ENCODE assay signal across 10 cellular contexts in genomic region chr10:30597433-30597824, GRCh38. TPM values are rescaled to one million over a fixed set of nuclear protein-coding genes. Genes with fewer than 3 reads are reported as not detected.
DNase-seq lines count a peak whose midpoint lies in the region; ATAC-seq, FAIRE-seq and TF ChIP-seq lines count a peak whose summit lies in the region.
"Not testable (repeated sequence)": the region's sequence is repeated elsewhere in the genome, so short reads cannot be mapped to it uniquely, and the experiment has no call there.
"Had no signal": no experiment of that assay in that cellular context is flagged by ENCODE, and none has a peak within 500 bp of the region (broad histone marks: within the 10 kb centered on the region; RNA-seq: fewer than 3 reads in every experiment).

No MANE protein-coding gene starts in this region.

- not testable (repeated sequence) for H3K4ac ChIP-seq in neuronal stem cell (ENCODE audit: low read length)

- CTCF ChIA-PET in A673 (lab: Charles Lee): interaction anchor here (0.7 to 0.8 kb wide), 2 partner anchors 43 to 74 kb away, joined by 3 to 6 read pairs; no protein-coding TSS in a partner anchor

- POLR2A ChIA-PET in A673 (lab: Charles Lee; ENCODE audit: low non-redundant PET): not testable (repeated sequence)

- not testable (repeated sequence) for H3K4me3 ChIP-seq in A673 (ENCODE audit: low read depth, low read length, poor library complexity, severe bottlenecking); neuronal stem cell (ENCODE audit: low read length in 2 of 2)
- H3K4me3 ChIP-seq in iPS-18a (ENCODE audit: low read length): peak overlapping the region; percentile 7

- no CpG with 5 or more reads among the region's 7 CpGs for WGBS in neuronal stem cell (ENCODE audit: extremely low coverage in 2 of 2, insufficient read length in 2 of 2, insufficient replicate concordance in 1 of 2), 2 donors

- peaks cover 58% of the 10 kb centered on the region for H3K27me3 Mint-ChIP-seq in T-helper 17 cell
- peaks cover 21% of the 10 kb centered on the region for H3K27me3 Mint-ChIP-seq in brain
- not testable (repeated sequence) for H3K27me3 Mint-ChIP-seq in nephron (ENCODE audit: low read depth)

- BruUV-seq in A673 (replicated peaks; lab: Mats Ljungman, UMichigan): not testable (repeated sequence)

- H2AK5ac ChIP-seq in neuronal stem cell (ENCODE audit: low read depth, low read length): not testable (repeated sequence)

- FAIRE-seq in HTR-8/SVneo (lab: Jason Lieb, UNC): peak; percentile 83

- ATAC-seq in T-helper 17 cell: not testable (repeated sequence)

- H2BK12ac ChIP-seq in neuronal stem cell (ENCODE audit: low read length): not testable (repeated sequence)

- not testable (repeated sequence) for H2BK15ac ChIP-seq in neuronal stem cell (ENCODE audit: low read length)

- H3K18ac ChIP-seq in neuronal stem cell (ENCODE audit: low read length): not testable (repeated sequence)

- H4K8ac ChIP-seq in neuronal stem cell (ENCODE audit: low read depth, low read length): not testable (repeated sequence)

- not testable (repeated sequence) for H3K36me3 Mint-ChIP-seq in T-helper 17 cell (ENCODE audit: low read depth); brain; nephron (ENCODE audit: low read depth)

- H2AFZ ChIP-seq in neuronal stem cell (ENCODE audit: low read length): peak overlapping the region; percentile 24

- H3K4me2 ChIP-seq in neuronal stem cell (ENCODE audit: insufficient read depth, low read length, poor library complexity, severe bottlenecking): not testable (repeated sequence)

- H3K27ac ChIP-seq in A673 (ENCODE audit: low read depth, low read length, poor library complexity, severe bottlenecking): peak overlapping the region; percentile 66
- H3K27ac ChIP-seq in iPS-18a (ENCODE audit: low read length); neuronal stem cell (replicated peaks; ENCODE audit: low read length): not testable (repeated sequence)

- DNase-seq in A673 (ENCODE audit: low spot score) (peak; percentile 11), ELF-1 (ENCODE audit: low read depth, low spot score) (peak; percentile 35)
- not testable (repeated sequence) for DNase-seq in HTR-8/SVneo (ENCODE audit: insufficient read length, low spot score); T-helper 17 cell; neuronal stem cell (ENCODE audit: low spot score)

- H3K9me3 Mint-ChIP-seq in brain, nephron: not testable (repeated sequence)

- H3K79me1 ChIP-seq in neuronal stem cell (ENCODE audit: low read depth, low read length): not testable (repeated sequence)

- H3K4me3 Mint-ChIP-seq in T-helper 17 cell: not testable (repeated sequence)
- H3K4me3 Mint-ChIP-seq in brain (peak overlapping the region; percentile 20 to 74 (median 68)), nephron (peak overlapping the region in 2 of 3 experiments; percentile 4 to 57)

- H3K9me3 ChIP-seq in A673 (ENCODE audit: low read depth, low read length, poor library complexity, severe bottlenecking); T-helper 17 cell (ENCODE audit: control insufficient read depth, low read length, poor library complexity, severe bottlenecking); iPS-18a (ENCODE audit: control insufficient read depth, low read depth, low read length); neuronal stem cell (replicated peaks in 1 of 2; ENCODE audit: control insufficient read depth in 2 of 2, insufficient read depth in 1 of 2, low read depth in 1 of 2, low read length in 2 of 2): not testable (repeated sequence)

- not testable (repeated sequence) for H3K4me1 Mint-ChIP-seq in T-helper 17 cell, nephron
- peaks cover 55% of the 10 kb centered on the region for H3K4me1 Mint-ChIP-seq in brain

- TF ChIP-seq CTCF in A673 (conservative IDR thresholded peaks at IDR 0.05; ENCODE audit: low read depth, low read length); brain (conservative IDR thresholded peaks at IDR 0.05); nephron (IDR thresholded peaks at IDR 0.05; ENCODE audit: unreplicated experiment in 3 of 3): not testable (repeated sequence)

- not testable (repeated sequence) for H3K36me3 ChIP-seq in A673 (ENCODE audit: insufficient read depth, low read length, poor library complexity, severe bottlenecking); iPS-18a (ENCODE audit: control insufficient read depth, low read depth, low read length); neuronal stem cell (replicated peaks in 1 of 2; ENCODE audit: control insufficient read depth in 2 of 2, insufficient read depth in 2 of 2, low read length in 2 of 2)

- H2BK5ac ChIP-seq in neuronal stem cell (ENCODE audit: low read length): not testable (repeated sequence)

- intact Hi-C loops in A673 (cut with micrococcal nuclease; ENCODE audit: unreplicated experiment): loop anchor here (10.0 kb wide), 1 partner anchor 603 kb away; no protein-coding TSS in a partner anchor

- not testable (repeated sequence) for H4K91ac ChIP-seq in neuronal stem cell (ENCODE audit: low read depth, low read length, poor library complexity)

- H3K27me3 ChIP-seq in A673 (replicated peaks; ENCODE audit: insufficient read depth, low read depth, low read length, poor library complexity); neuronal stem cell (ENCODE audit: control insufficient read depth in 3 of 3, insufficient read depth in 3 of 3, low read depth in 1 of 3, low read length in 3 of 3): not testable (repeated sequence)
- peaks cover 56% of the 10 kb centered on the region for H3K27me3 ChIP-seq in iPS-18a (ENCODE audit: control insufficient read depth, insufficient read depth, low read length)

- H3K27ac Mint-ChIP-seq in T-helper 17 cell: peak overlapping the region; percentile 45
- H3K27ac Mint-ChIP-seq in brain: peak overlapping the region; percentile 69 to 89 (median 78)
- peak overlapping the region in 1 of 3 experiments; percentile 93 for H3K27ac Mint-ChIP-seq in nephron

- H3K4me1 ChIP-seq in A673 (ENCODE audit: insufficient read depth, low read length, poor library complexity, severe bottlenecking) (peaks cover 23% of the 10 kb centered on the region), iPS-18a (ENCODE audit: control insufficient read depth, low read depth, low read length) (peaks cover 16% of the 10 kb centered on the region), neuronal stem cell (ENCODE audit: control insufficient read depth in 2 of 2, insufficient read depth in 1 of 2, low read depth in 1 of 2, low read length in 2 of 2) (peaks cover 3 to 11% of the 10 kb centered on the region in 2 donors)

- H2BK120ac ChIP-seq in neuronal stem cell (ENCODE audit: low read depth, low read length): not testable (repeated sequence)

- H3K14ac ChIP-seq in neuronal stem cell (ENCODE audit: low read length): not testable (repeated sequence)

- H3K23ac ChIP-seq in neuronal stem cell (ENCODE audit: low read depth, low read length, poor library complexity): not testable (repeated sequence)

- not testable (repeated sequence) for H3K9ac ChIP-seq in iPS-18a (ENCODE audit: low read length); neuronal stem cell (ENCODE audit: low read depth, low read length, poor library complexity)

RNA-seq across cellular contexts. Expression of gene LYZL2, which starts 32.1 kb away (rescaled TPM):
- total RNA-seq in A673 (2021) (not detected in 2 replicates), T-helper 17 cell (not detected)
- not detected for polyA plus RNA-seq in brain (ENCODE audit: insufficient read depth, low read depth, low replicate concordance)
- polyA plus RNA-seq in neuronal stem cell (2013, experiment 1 of 2): not detected
- not detected for polyA plus RNA-seq in neuronal stem cell (2013, experiment 2 of 2)
- total RNA-seq: CD4-positive, alpha-beta memory T cell; H7 had no signal
- polyA plus RNA-seq: CD4-positive, alpha-beta memory T cell had no signal
